ENCODE assay signal across 8 cellular contexts in the genomic region with DNA sequence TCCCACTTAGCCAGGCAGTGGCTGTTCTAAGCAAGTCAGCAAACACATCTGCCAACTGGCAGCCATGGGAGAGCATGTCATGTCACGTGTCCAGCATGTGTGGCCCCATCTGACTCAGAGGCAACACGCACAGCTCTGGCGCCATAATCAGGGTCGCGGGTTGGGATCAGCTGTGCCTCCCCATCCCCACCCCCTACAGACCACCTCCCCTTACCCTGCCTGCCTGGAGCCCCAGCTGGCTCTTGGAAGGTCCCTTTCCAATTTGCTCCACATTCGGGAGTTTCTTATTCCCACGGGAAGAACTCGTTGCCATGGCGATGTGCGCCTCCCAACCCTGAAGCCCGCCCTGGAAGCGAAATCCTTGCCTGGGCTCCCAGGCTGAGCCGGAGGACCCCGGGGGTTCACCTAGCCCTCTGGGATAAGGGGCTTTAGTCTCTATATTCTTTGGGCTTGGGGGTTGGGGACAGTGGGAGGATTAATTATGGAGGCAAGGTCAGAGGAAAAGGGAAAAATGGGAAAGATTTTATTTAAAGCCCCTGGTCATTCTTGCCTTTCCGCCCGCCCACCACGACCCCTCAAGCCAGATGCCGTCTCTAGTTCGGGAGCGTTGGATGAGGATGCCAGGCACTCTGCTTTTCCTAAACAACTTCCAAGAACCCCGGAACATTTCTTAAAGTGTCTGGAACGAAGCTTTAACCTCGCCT.
DNase-seq lines count a peak whose midpoint lies in the region; ATAC-seq lines count a peak whose summit lies in the region.

No MANE protein-coding gene starts in this region.

- H3K4me3 ChIP-seq in right cardiac atrium (ENCODE audit: low read length): peak overlapping the region; percentile 54
- H3K4me3 ChIP-seq in trophoblast cell (ENCODE audit: low read depth, low read length): peak overlapping the region; percentile 73

- H3K36me3 ChIP-seq in trophoblast cell (ENCODE audit: control insufficient read depth in 1 of 2, insufficient read depth in 2 of 2, low read length in 2 of 2): no peaks in the 10 kb centered on the region

- peak overlapping the region; percentile 89 for H4K8ac ChIP-seq in trophoblast cell (ENCODE audit: low read depth, low read length)

- H4K91ac ChIP-seq in trophoblast cell (ENCODE audit: low read depth, low read length): peak overlapping the region; percentile 78

- H3K18ac ChIP-seq in trophoblast cell (ENCODE audit: low read length): peak overlapping the region; percentile 71

- peak overlapping the region; percentile 77 for H2BK120ac ChIP-seq in trophoblast cell (ENCODE audit: insufficient read depth, low read length, poor library complexity)

- no peaks in the 10 kb centered on the region for H3K79me2 ChIP-seq in trophoblast cell (ENCODE audit: control insufficient read depth, insufficient read depth, low read length, poor library complexity)

- no peaks in the 10 kb centered on the region for H3K9me3 ChIP-seq in right cardiac atrium (ENCODE audit: control insufficient read depth, low read length)
- peaks cover 4% of the 10 kb centered on the region for H3K9me3 ChIP-seq in trophoblast cell (ENCODE audit: insufficient read depth, low read depth, low read length)

- no peaks in the 10 kb centered on the region for H3K27me3 ChIP-seq in right cardiac atrium (ENCODE audit: control insufficient read depth, insufficient read depth)
- H3K27me3 ChIP-seq in trophoblast cell (ENCODE audit: insufficient read depth, low read length): no peaks in the 10 kb centered on the region

- peak overlapping the region; percentile 82 for H4K12ac ChIP-seq in trophoblast cell (ENCODE audit: low read depth, low read length)

- H3K14ac ChIP-seq in trophoblast cell (ENCODE audit: low read length): peak overlapping the region; percentile 71

- DNase-seq in DMS53 (lab: John Stamatoyannopoulos, UW) (peak; percentile 67), M059J (ENCODE audit: low read depth) (peak; percentile 64), right cardiac atrium (peak; percentile 92 to 95 (median 92)), trophoblast cell (no peak)
- no peak for DNase-seq in activated CD8-positive, alpha-beta memory T cell treated with anti-CD3 and anti-CD28 coated beads, Interleukin-2, amount 50 U/mL, for 48 hours

- peak overlapping the region; percentile 31 for H2BK5ac ChIP-seq in trophoblast cell (ENCODE audit: low read depth, low read length, poor library complexity)

- H3K4ac ChIP-seq in trophoblast cell (ENCODE audit: low read depth, low read length): peak overlapping the region; percentile 35

- no peak overlapping the region for H3K23ac ChIP-seq in trophoblast cell (ENCODE audit: low read length)

- peak overlapping the region; percentile 37 for H2BK12ac ChIP-seq in trophoblast cell (ENCODE audit: low read length)

- H3K4me1 ChIP-seq in right cardiac atrium (ENCODE audit: control insufficient read depth, insufficient read depth, low read length) (no peaks in the 10 kb centered on the region), trophoblast cell (ENCODE audit: control insufficient read depth in 1 of 2, insufficient read depth in 2 of 2, low read length in 2 of 2) (peaks cover 6 to 11% of the 10 kb centered on the region in 2 experiments)

- 8% methylated on average over 23 of the region's 23 CpGs for WGBS in right cardiac atrium
- no CpG with 5 or more reads among the region's 23 CpGs for WGBS in trophoblast cell (ENCODE audit: extremely low coverage, insufficient coverage, insufficient read length)

- H3K9ac ChIP-seq in trophoblast cell (ENCODE audit: low read length): no peak overlapping the region

- H3K27ac ChIP-seq in angular gyrus (ENCODE audit: low read depth, low read length) (peak overlapping the region; percentile 68), right cardiac atrium (ENCODE audit: low read length) (peak overlapping the region; percentile 81), trophoblast cell (ENCODE audit: low read depth, low read length) (peak overlapping the region; percentile 9)

- peak overlapping the region; percentile 10 for H2AK5ac ChIP-seq in trophoblast cell (ENCODE audit: low read length)

- intact Hi-C loops in right cardiac atrium (cut with DNase I): loop anchor here in 1 of 4 donors (10.0 kb wide), 1 partner anchor 152 kb away; no protein-coding TSS in a partner anchor

- H2AFZ ChIP-seq in trophoblast cell (ENCODE audit: insufficient read depth, low read length, poor library complexity): peak overlapping the region; percentile 96

- H3K4me2 ChIP-seq in trophoblast cell (ENCODE audit: low read length): peak overlapping the region; percentile 95

- ATAC-seq in right cardiac atrium (peak; percentile 75 to 83), GM18502 (IDR thresholded peaks at IDR 0.05; ENCODE audit: poor library complexity, unreplicated experiment) (no peak), GM18868 (IDR thresholded peaks at IDR 0.05; ENCODE audit: unreplicated experiment) (no peak)

- H3K79me1 ChIP-seq in trophoblast cell (ENCODE audit: low read length): peaks cover 8% of the 10 kb centered on the region

Comparison
In these comparisons a context has a peak if more than half of its experiments do, and no peak if none do; other contexts are left out.
1. DNase-seq: peak in DMS53 (single experiment), M059J (single experiment) and right cardiac atrium (3 of 3); none in trophoblast cell (0 of 2) and activated CD8-positive, alpha-beta memory T cell treated with anti-CD3 and anti-CD28 coated beads, Interleukin-2, amount 50 U/mL, for 48 hours (single experiment).
2. H3K27ac ChIP-seq: peak in every context shown above with its lines; median percentile 81 in right cardiac atrium; 68 in angular gyrus; 9 in trophoblast cell.
3. ATAC-seq: peak in right cardiac atrium (2 of 2); none in GM18502 (single experiment) and GM18868 (single experiment).